34 cellular contexts compared by ENCODE assay signal in genomic region chr3:141148169-141148568, GRCh38.
"Had no signal": no experiment of that assay in that cellular context is flagged by ENCODE, and none has a peak within 500 bp of the region (broad histone marks: within the 10 kb centered on the region; RNA-seq: fewer than 3 reads in every experiment).

No MANE protein-coding gene starts in this region.

- H3K36me3 Mint-ChIP-seq: activated naive CD8-positive, alpha-beta T cell treated with anti-CD3 and anti-CD28 coated beads for 36 hours had no signal

- H3K4me1 Mint-ChIP-seq: activated B cell treated with CpG ODN at 0.5 μM for 24 hours; activated naive CD4-positive, alpha-beta T cell treated with anti-CD3 and anti-CD28 coated beads, Interleukin-2, amount 50 U/mL, for 24 hours; activated naive CD8-positive, alpha-beta T cell treated with anti-CD3 and anti-CD28 coated beads for 36 hours; activated naive CD8-positive, alpha-beta T cell treated with anti-CD3 and anti-CD28 coated beads, Interleukin-2, amount 50 U/mL, for 24 hours; T-helper 17 cell had no signal

- H3K36me3 ChIP-seq: adrenal gland, breast epithelium, cardiac muscle cell, colonic mucosa, gastrocnemius medialis had no signal

- H3K4me3 ChIP-seq: adrenal gland, breast epithelium, cardiac muscle cell, colonic mucosa, gastrocnemius medialis had no signal

- H3K4me3 Mint-ChIP-seq: activated B cell treated with CpG ODN at 0.5 μM for 24 hours; activated CD8-positive, alpha-beta T cell treated with anti-CD3 and anti-CD28 coated beads for 36 hours; activated naive CD4-positive, alpha-beta T cell treated with anti-CD3 and anti-CD28 coated beads for 36 hours; activated naive CD4-positive, alpha-beta T cell treated with anti-CD3 and anti-CD28 coated beads, Interleukin-2, amount 50 U/mL, for 24 hours; activated naive CD8-positive, alpha-beta T cell treated with anti-CD3 and anti-CD28 coated beads for 36 hours; activated naive CD8-positive, alpha-beta T cell treated with anti-CD3 and anti-CD28 coated beads, Interleukin-2, amount 50 U/mL, for 24 hours; activated T-helper 1 cell treated with anti-CD3 and anti-CD28 coated beads, Interleukin-12 subunit alpha, Interleukin-12 subunit beta, Interleukin-2, Interleukin-4 antibody, amounts not matched to agents 30 ng/mL and 10 ng/mL and 1 ng/mL, durations not matched to agents 14 hours and 24 hours and 36 hours; brain; endodermal cell; T-helper 17 cell; T-helper 2 cell treated with Interferon-gamma antibody and Interleukin-4, amounts not matched to agents 5 μg/mL and 100 μg/mL, for 36 hours had no signal

- H3K27ac ChIP-seq: adrenal gland, breast epithelium, cardiac muscle cell, colonic mucosa, foreskin keratinocyte, gastrocnemius medialis, WERI-Rb-1 had no signal

- H3K27ac Mint-ChIP-seq: activated B cell treated with CpG ODN at 0.5 μM for 24 hours; activated CD8-positive, alpha-beta T cell treated with anti-CD3 and anti-CD28 coated beads for 36 hours; activated naive CD4-positive, alpha-beta T cell treated with anti-CD3 and anti-CD28 coated beads for 36 hours; activated naive CD4-positive, alpha-beta T cell treated with anti-CD3 and anti-CD28 coated beads, Interleukin-2, amount 50 U/mL, for 24 hours; activated naive CD8-positive, alpha-beta T cell treated with anti-CD3 and anti-CD28 coated beads for 36 hours; activated naive CD8-positive, alpha-beta T cell treated with anti-CD3 and anti-CD28 coated beads, Interleukin-2, amount 50 U/mL, for 24 hours; activated T-helper 1 cell treated with anti-CD3 and anti-CD28 coated beads, Interleukin-12 subunit alpha, Interleukin-12 subunit beta, Interleukin-2, Interleukin-4 antibody, amounts not matched to agents 30 ng/mL and 10 ng/mL and 1 ng/mL, durations not matched to agents 14 hours and 24 hours and 36 hours; activated T-helper 2 cell treated with anti-CD3 and anti-CD28 coated beads, Interferon-gamma antibody, Interleukin-2, Interleukin-4, amounts not matched to agents 10 μg/mL and 5 μg/mL and 100 μg/mL, durations not matched to agents 14 hours and 24 hours and 36 hours; endodermal cell; T-helper 17 cell; T-helper 2 cell treated with Interferon-gamma antibody and Interleukin-4, amounts not matched to agents 5 μg/mL and 100 μg/mL, for 36 hours had no signal

- H3K27me3 Mint-ChIP-seq: brain had no signal

- H3K27me3 ChIP-seq: adrenal gland, breast epithelium, cardiac muscle cell, colonic mucosa, gastrocnemius medialis had no signal

- H3K4me1 ChIP-seq: adrenal gland, breast epithelium, colonic mucosa, foreskin keratinocyte, gastrocnemius medialis had no signal

- H3K9me3 Mint-ChIP-seq: activated naive CD4-positive, alpha-beta T cell treated with anti-CD3 and anti-CD28 coated beads for 36 hours; activated naive CD8-positive, alpha-beta T cell treated with anti-CD3 and anti-CD28 coated beads for 36 hours; T-helper 2 cell treated with Interferon-gamma antibody and Interleukin-4, amounts not matched to agents 5 μg/mL and 100 μg/mL, for 36 hours had no signal

- ATAC-seq: activated CD4-positive, CD25-positive, alpha-beta regulatory T cell treated with anti-CD3 and anti-CD28 coated beads, Interleukin-2, amount 50 U/mL, for 24 hours; activated CD8-positive, alpha-beta T cell treated with anti-CD3 and anti-CD28 coated beads for 36 hours; activated naive CD8-positive, alpha-beta T cell treated with anti-CD3 and anti-CD28 coated beads, Interleukin-2, amount 50 U/mL, for 24 hours; esophagus mucosa; gastrocnemius medialis; T-helper 17 cell had no signal

- DNase-seq: activated B cell treated with CpG ODN at 0.5 μM for 24 hours; activated CD4-positive, alpha-beta T cell treated with anti-CD3 and anti-CD28 coated beads for 48 hours; activated CD4-positive, alpha-beta T cell treated with anti-CD3 and anti-CD28 coated beads, Interleukin-2, amount 50 U/mL, for 1 hour; activated CD4-positive, alpha-beta T cell treated with anti-CD3 and anti-CD28 coated beads, Interleukin-2, amount 50 U/mL, for 48 hours; activated CD8-positive, alpha-beta memory T cell treated with anti-CD3 and anti-CD28 coated beads for 24 hours; activated CD8-positive, alpha-beta T cell treated with anti-CD3 and anti-CD28 coated beads for 36 hours; activated effector memory CD4-positive, alpha-beta T cell treated with anti-CD3 and anti-CD28 coated beads, Interleukin-2, amount 50 U/mL, for 16 hours; activated naive CD4-positive, alpha-beta T cell treated with anti-CD3 and anti-CD28 coated beads for 36 hours; activated naive CD8-positive, alpha-beta T cell treated with anti-CD3 and anti-CD28 coated beads for 36 hours; activated naive CD8-positive, alpha-beta T cell treated with anti-CD3 and anti-CD28 coated beads, Interleukin-2, amount 50 U/mL, for 24 hours; activated T-cell treated with anti-CD3 and anti-CD28 coated beads, Interleukin-2, amount 50 U/mL, for 1 hour; activated T-cell treated with anti-CD3 and anti-CD28 coated beads, Interleukin-2, amount 50 U/mL, for 48 hours; adrenal gland; amygdala; central memory CD4-positive, alpha-beta T cell; cerebellar nuclear complex; colonic mucosa; effector memory CD4-positive, alpha-beta T cell; gastrocnemius medialis; T-helper 1 cell; T-helper 17 cell; T1000; WERI-Rb-1 had no signal

- H3K9me3 ChIP-seq: adrenal gland, breast epithelium, colonic mucosa, gastrocnemius medialis had no signal
